8 cellular contexts compared by ENCODE assay signal in genomic region chr9:33080534-33080933, GRCh38. TPM values are rescaled to one million over a fixed set of nuclear protein-coding genes. Genes with fewer than 3 reads are reported as not detected.
DNase-seq lines count a peak whose midpoint lies in the region; ATAC-seq, FAIRE-seq and TF ChIP-seq lines count a peak whose summit lies in the region.

No MANE protein-coding gene starts in this region.

- H3K4me3 ChIP-seq in CD4-positive, CD25-positive, alpha-beta regulatory T cell (ENCODE audit: low read depth, low read length), result peak overlapping the region; percentile 70
- H3K4me3 ChIP-seq in IMR-90 (ENCODE audit: insufficient read depth, low read depth, low read length) (no peak overlapping the region), K562 (no peak overlapping the region)
- H3K4me3 ChIP-seq in naive thymus-derived CD4-positive, alpha-beta T cell (ENCODE audit: low read length), result no peak overlapping the region

- no peak overlapping the region for H3K27ac Mint-ChIP-seq in CD4-positive, CD25-positive, alpha-beta regulatory T cell
- H3K27ac Mint-ChIP-seq in naive thymus-derived CD4-positive, alpha-beta T cell, result peak overlapping the region in 2 of 9 donors; percentile 24 to 43
- no peak overlapping the region for H3K27ac Mint-ChIP-seq in activated T-helper 2 cell treated with anti-CD3 and anti-CD28 coated beads, Interferon-gamma antibody, Interleukin-2, Interleukin-4, amounts not matched to agents 10 μg/mL and 5 μg/mL and 100 μg/mL, durations not matched to agents 14 hours and 24 hours and 36 hours

- no peak overlapping the region for H3K56ac ChIP-seq in IMR-90 (ENCODE audit: extremely low read depth, insufficient read depth, low read length)

- H3K4me2 ChIP-seq in IMR-90 (ENCODE audit: low read depth, low read length), result no peak overlapping the region
- peak overlapping the region; percentile 51; the same call in 1 of the 2 replicates for H3K4me2 ChIP-seq in K562 (ENCODE audit: insufficient read depth, low read length)

- H2BK15ac ChIP-seq in IMR-90 (ENCODE audit: low read depth, low read length), result peak overlapping the region; percentile 39; the same call in 1 of the 3 replicates

- no peak overlapping the region for H3K4me3 Mint-ChIP-seq in CD4-positive, CD25-positive, alpha-beta regulatory T cell
- H3K4me3 Mint-ChIP-seq in naive thymus-derived CD4-positive, alpha-beta T cell, result no peak overlapping the region
- no peak overlapping the region for H3K4me3 Mint-ChIP-seq in activated T-helper 2 cell treated with anti-CD3 and anti-CD28 coated beads, Interferon-gamma antibody, Interleukin-2, Interleukin-4, amounts not matched to agents 10 μg/mL and 5 μg/mL and 100 μg/mL, durations not matched to agents 14 hours and 24 hours and 36 hours (ENCODE audit: low read depth)

- no peak overlapping the region for H3K18ac ChIP-seq in IMR-90 (ENCODE audit: low read depth, low read length)

- H3K4ac ChIP-seq in IMR-90 (ENCODE audit: low read depth, low read length), result peak overlapping the region; percentile 54; the same call in 1 of the 2 replicates

- no peaks in the 10 kb centered on the region; the same call in 1 of the 2 replicates for H3K9me1 ChIP-seq in IMR-90 (ENCODE audit: insufficient read depth, low read length)
- no peaks in the 10 kb centered on the region for H3K9me1 ChIP-seq in K562 (ENCODE audit: control insufficient read depth, insufficient read depth, low read length)

- no peak overlapping the region; the same call in 1 of the 2 replicates for H2BK20ac ChIP-seq in IMR-90 (ENCODE audit: low read depth, low read length)

- TF ChIP-seq CTCF in IMR-90 (conservative IDR thresholded peaks at IDR 0.05; ENCODE audit: low read depth, low read length), result no peak
- no peak for TF ChIP-seq CTCF in K562 (IDR thresholded peaks at IDR 0.05 in 2 of 3, conservative IDR thresholded peaks at IDR 0.05 in 1 of 3; ENCODE audit: insufficient read depth in 2 of 3, low read depth in 1 of 3, low read length in 3 of 3)

- H3K27me3 ChIP-seq in CD4-positive, CD25-positive, alpha-beta regulatory T cell (ENCODE audit: control insufficient read depth, insufficient read depth, low read length), result no peaks in the 10 kb centered on the region
- H3K27me3 ChIP-seq in IMR-90 (ENCODE audit: control insufficient read depth, insufficient read depth, low read length) (no peaks in the 10 kb centered on the region), K562 (ENCODE audit: control insufficient read depth in 2 of 2, insufficient read depth in 2 of 2, low read length in 2 of 2) (no peaks in the 10 kb centered on the region)
- H3K27me3 ChIP-seq in naive thymus-derived CD4-positive, alpha-beta T cell (ENCODE audit: control insufficient read depth in 2 of 2, insufficient read depth in 2 of 2, low read length in 2 of 2), result no peaks in the 10 kb centered on the region

- peak overlapping the region; percentile 27; the same call in 1 of the 2 replicates for H2AK5ac ChIP-seq in IMR-90 (ENCODE audit: low read depth, low read length)

- peak in 1 of 3 donors; percentile 42 for DNase-seq in CD4-positive, CD25-positive, alpha-beta regulatory T cell
- DNase-seq in IMR-90 (no peak), K562 (ENCODE audit: extremely low read depth in 1 of 4, low spot score in 3 of 4) (no peak), ecto neural progenitor cell (ENCODE audit: low spot score) (no peak), nucleus accumbens (lab: John Stamatoyannopoulos, UW) (no peak)
- DNase-seq in naive thymus-derived CD4-positive, alpha-beta T cell, result peak in 2 of 9 donors; percentile 20 to 26
- no peak for DNase-seq in activated T-helper 2 cell treated with anti-CD3 and anti-CD28 coated beads, Interferon-gamma antibody, Interleukin-2, Interleukin-4, amounts not matched to agents 10 μg/mL and 5 μg/mL and 100 μg/mL, durations not matched to agents 14 hours and 24 hours and 36 hours (ENCODE audit: low spot score)

- no peak overlapping the region for H2BK5ac ChIP-seq in IMR-90 (ENCODE audit: low read depth, low read length, poor library complexity, severe bottlenecking)

- H3K9ac ChIP-seq in IMR-90 (ENCODE audit: low read depth, low read length) (no peak overlapping the region), K562 (ENCODE audit: insufficient read depth in 1 of 2, low read depth in 2 of 2, low read length in 2 of 2) (peak overlapping the region in 1 of 2 experiments; percentile 38; a peak in 1 of 4 replicates)

- intact Hi-C loops in IMR-90 (cut with micrococcal nuclease), result no loop called here
- intact Hi-C loops in K562 (cut with micrococcal nuclease), result no loop called here
- intact Hi-C loops in naive thymus-derived CD4-positive, alpha-beta T cell (cut with micrococcal nuclease), result loop anchor here in 1 of 2 donors (2.0 to 5.0 kb wide), 3 partner anchors 37 to 86 kb away; partner anchors contain the start of gene B4GALT1
- intact Hi-C loops in activated T-helper 2 cell treated with anti-CD3 and anti-CD28 coated beads, Interferon-gamma antibody, Interleukin-2, Interleukin-4, amounts not matched to agents 10 μg/mL and 5 μg/mL and 100 μg/mL, durations not matched to agents 14 hours and 24 hours and 36 hours (cut with micrococcal nuclease), result loop anchor here (2.0 kb wide), 1 partner anchor 36 kb away; no protein-coding TSS in a partner anchor

- CTCF ChIA-PET in IMR-90 (lab: Yijun Ruan, JAX) (interaction anchor here (0.6 to 0.9 kb wide), 2 partner anchors 146 kb away, joined by 3 read pairs; no protein-coding TSS in a partner anchor), K562 (lab: Yijun Ruan, JAX; ENCODE audit: low intra/inter-chr PET ratio) (interaction anchor here (1.3 to 5.1 kb wide), 2 partner anchors 99 to 145 kb away, joined by 8 to 42 read pairs; no protein-coding TSS in a partner anchor)
- CTCF ChIA-PET in naive thymus-derived CD4-positive, alpha-beta T cell (lab: Charles Lee), result interaction anchor here (0.5 to 2.0 kb wide), 6 partner anchors 80 to 231 kb away, joined by 3 to 18 read pairs (median 4); no protein-coding TSS in a partner anchor

- FAIRE-seq in K562 (lab: Jason Lieb, UNC), result no peak

- peak overlapping the region; percentile 70 for H2AFZ ChIP-seq in IMR-90 (replicated peaks; ENCODE audit: low read length, poor library complexity)
- peak overlapping the region; percentile 92 for H2AFZ ChIP-seq in K562 (ENCODE audit: low read depth, low read length)

- no CpG with 5 or more reads among the region's 6 CpGs for WGBS in IMR-90 (ENCODE audit: extremely low coverage in 2 of 2, insufficient read length in 1 of 2), 2 experiments
- 36% methylated on average over 6 of the region's 6 CpGs for WGBS in K562 (ENCODE audit: insufficient coverage, low coverage, missing lambda C conversion rate)

- peaks cover 18 to 36% (median 25%) of the 10 kb centered on the region in 4 donors for H3K4me1 Mint-ChIP-seq in CD4-positive, CD25-positive, alpha-beta regulatory T cell
- H3K4me1 Mint-ChIP-seq in naive thymus-derived CD4-positive, alpha-beta T cell, result peaks cover 23 to 40% (median 30%) of the 10 kb centered on the region in 7 donors
- H3K4me1 Mint-ChIP-seq in activated T-helper 2 cell treated with anti-CD3 and anti-CD28 coated beads, Interferon-gamma antibody, Interleukin-2, Interleukin-4, amounts not matched to agents 10 μg/mL and 5 μg/mL and 100 μg/mL, durations not matched to agents 14 hours and 24 hours and 36 hours (ENCODE audit: low read depth), result peaks cover 36% of the 10 kb centered on the region

- 0 out of 2 replicates have a peak overlapping the region, but pooled peaks have one; percentile 43 for H3K14ac ChIP-seq in IMR-90 (replicated peaks; ENCODE audit: low read depth, low read length)

- no peak overlapping the region for H2AK9ac ChIP-seq in IMR-90 (replicated peaks; ENCODE audit: low read depth, low read length, poor library complexity)

- H3K79me2 ChIP-seq in K562 (ENCODE audit: control insufficient read depth, insufficient read depth, low read length), result peaks cover 11% of the 10 kb centered on the region

- no peak overlapping the region for H2BK120ac ChIP-seq in IMR-90 (ENCODE audit: low read depth, low read length)

- H3K27me3 Mint-ChIP-seq in CD4-positive, CD25-positive, alpha-beta regulatory T cell, result no peaks in the 10 kb centered on the region
- no peaks in the 10 kb centered on the region for H3K27me3 Mint-ChIP-seq in naive thymus-derived CD4-positive, alpha-beta T cell
- no peaks in the 10 kb centered on the region for H3K27me3 Mint-ChIP-seq in activated T-helper 2 cell treated with anti-CD3 and anti-CD28 coated beads, Interferon-gamma antibody, Interleukin-2, Interleukin-4, amounts not matched to agents 10 μg/mL and 5 μg/mL and 100 μg/mL, durations not matched to agents 14 hours and 24 hours and 36 hours (ENCODE audit: low read depth)

- H4K8ac ChIP-seq in IMR-90 (ENCODE audit: low read depth in 2 of 2, low read length in 2 of 2), result peak overlapping the region; percentile 41 to 71; a peak in 1 of 4 replicates

- H3K36me3 Mint-ChIP-seq in CD4-positive, CD25-positive, alpha-beta regulatory T cell, result peaks cover under 1% of the 10 kb centered on the region
- peaks cover 0 to 5% (median under 1%) of the 10 kb centered on the region in 5 donors for H3K36me3 Mint-ChIP-seq in naive thymus-derived CD4-positive, alpha-beta T cell
- H3K36me3 Mint-ChIP-seq in activated T-helper 2 cell treated with anti-CD3 and anti-CD28 coated beads, Interferon-gamma antibody, Interleukin-2, Interleukin-4, amounts not matched to agents 10 μg/mL and 5 μg/mL and 100 μg/mL, durations not matched to agents 14 hours and 24 hours and 36 hours (ENCODE audit: low read depth), result peaks cover 5% of the 10 kb centered on the region

- no peak for TF ChIP-seq POLR2A in IMR-90 (IDR thresholded peaks at IDR 0.05; ENCODE audit: low read depth, low read length)
- TF ChIP-seq POLR2A in K562 (conservative IDR thresholded peaks at IDR 0.05), result no peak

- no peak for ATAC-seq in CD4-positive, CD25-positive, alpha-beta regulatory T cell (ENCODE audit: low read depth in 2 of 2)
- ATAC-seq in IMR-90 (ENCODE audit: low read depth) (no peak), K562 (no peak), GM21447 (IDR thresholded peaks at IDR 0.05; ENCODE audit: unreplicated experiment) (no peak)
- ATAC-seq in naive thymus-derived CD4-positive, alpha-beta T cell, result no peak

- no peak for TF ChIP-seq EP300 in K562 (IDR thresholded peaks at IDR 0.05; ENCODE audit: low read length)

- BruUV-seq in IMR-90 (replicated peaks; lab: Mats Ljungman, UMichigan) (no TSS peak), K562 (replicated peaks; lab: Mats Ljungman, UMichigan) (no TSS peak)

- H4K20me1 ChIP-seq in IMR-90 (ENCODE audit: insufficient read depth, low read length), result no peaks in the 10 kb centered on the region
- H4K20me1 ChIP-seq in K562 (replicated peaks; ENCODE audit: control insufficient read depth, insufficient read depth, low read length), result no peaks in the 10 kb centered on the region

- H3K27ac ChIP-seq in CD4-positive, CD25-positive, alpha-beta regulatory T cell (ENCODE audit: insufficient read depth, low read length, poor library complexity, severe bottlenecking), result no peak overlapping the region
- H3K27ac ChIP-seq in IMR-90 (ENCODE audit: insufficient read depth, low read length) (no peak overlapping the region), K562 (ENCODE audit: extremely low read depth, low read depth, low read length) (no peak overlapping the region)
- peak overlapping the region; percentile 57 for H3K27ac ChIP-seq in naive thymus-derived CD4-positive, alpha-beta T cell (ENCODE audit: low read depth, low read length)

- no peak overlapping the region for H4K91ac ChIP-seq in IMR-90 (ENCODE audit: insufficient read depth, low read depth, low read length)

- no peaks in the 10 kb centered on the region for H3K9me3 Mint-ChIP-seq in CD4-positive, CD25-positive, alpha-beta regulatory T cell
- H3K9me3 Mint-ChIP-seq in naive thymus-derived CD4-positive, alpha-beta T cell, result peaks cover 0 to 8% (median 0%) of the 10 kb centered on the region in 11 donors
- no peaks in the 10 kb centered on the region for H3K9me3 Mint-ChIP-seq in activated T-helper 2 cell treated with anti-CD3 and anti-CD28 coated beads, Interferon-gamma antibody, Interleukin-2, Interleukin-4, amounts not matched to agents 10 μg/mL and 5 μg/mL and 100 μg/mL, durations not matched to agents 14 hours and 24 hours and 36 hours

- H3K36me3 ChIP-seq in CD4-positive, CD25-positive, alpha-beta regulatory T cell (ENCODE audit: control insufficient read depth, insufficient read depth, low read length), result no peaks in the 10 kb centered on the region
- H3K36me3 ChIP-seq in IMR-90 (ENCODE audit: control insufficient read depth, insufficient read depth, low read length) (no peaks in the 10 kb centered on the region), K562 (ENCODE audit: control insufficient read depth, insufficient read depth, low read length) (no peaks in the 10 kb centered on the region)
- no peaks in the 10 kb centered on the region for H3K36me3 ChIP-seq in naive thymus-derived CD4-positive, alpha-beta T cell (ENCODE audit: control insufficient read depth in 2 of 3, insufficient read depth in 3 of 3, low read length in 3 of 3)

- in situ Hi-C loops in IMR-90 (cut with MboI; ENCODE audit: low sequenced_read_pairs) (loop anchor here (5.0 kb wide), 2 partner anchors 87 to 147 kb away; partner anchors contain the start of gene B4GALT1), K562 (cut with MboI) (loop anchor here (5.0 kb wide), 1 partner anchor 147 kb away; no protein-coding TSS in a partner anchor)

- H4K5ac ChIP-seq in IMR-90 (ENCODE audit: low read depth, low read length), result peak overlapping the region; percentile 26; the same call in 1 of the 2 replicates

- TF ChIP-seq RAD21 in IMR-90 (IDR thresholded peaks at IDR 0.05; ENCODE audit: low read length) (no peak), K562 (CRISPR knock-in tag; conservative IDR thresholded peaks at IDR 0.05 in 1 of 2, IDR thresholded peaks at IDR 0.05 in 1 of 2) (no peak)

- H3K79me1 ChIP-seq in IMR-90 (ENCODE audit: low read depth in 1 of 2, low read length in 2 of 2), result peaks cover 0 to 7% of the 10 kb centered on the region in 2 experiments; a peak in 2 of 4 replicates

- H3K9me3 ChIP-seq in CD4-positive, CD25-positive, alpha-beta regulatory T cell (ENCODE audit: control insufficient read depth in 2 of 2, low read length in 2 of 2), result no peaks in the 10 kb centered on the region
- H3K9me3 ChIP-seq in IMR-90 (ENCODE audit: control insufficient read depth, insufficient read depth, low read length), result no peaks in the 10 kb centered on the region
- no peaks in the 10 kb centered on the region for H3K9me3 ChIP-seq in K562 (replicated peaks; ENCODE audit: control insufficient read depth, insufficient read depth, low read depth, low read length)
- no peaks in the 10 kb centered on the region for H3K9me3 ChIP-seq in naive thymus-derived CD4-positive, alpha-beta T cell (ENCODE audit: control insufficient read depth in 2 of 3, low read length in 3 of 3)

- H3K23ac ChIP-seq in IMR-90 (ENCODE audit: low read depth, low read length), result no peak overlapping the region

- dilution Hi-C loops in IMR-90 (cut with HindIII; ENCODE audit: low sequenced_read_pairs, unreplicated experiment), result no loop called here

- POLR2A ChIA-PET in IMR-90 (lab: Charles Lee; ENCODE audit: unreplicated experiment), result no interaction called here
- POLR2A ChIA-PET in K562 (lab: Yijun Ruan, JAX), result interaction anchor here (0.6 to 0.7 kb wide), 2 partner anchors 56 to 127 kb away, joined by 3 read pairs; no protein-coding TSS in a partner anchor
- POLR2A ChIA-PET in naive thymus-derived CD4-positive, alpha-beta T cell (lab: Charles Lee), result interaction anchor here (2.4 kb wide), 1 partner anchor 87 kb away, joined by 7 read pairs; the partner anchor contains the start of gene B4GALT1

- H3K4me1 ChIP-seq in CD4-positive, CD25-positive, alpha-beta regulatory T cell (ENCODE audit: control insufficient read depth, insufficient read depth, low read length, poor library complexity, severe bottlenecking), result peaks cover 31% of the 10 kb centered on the region
- H3K4me1 ChIP-seq in IMR-90 (ENCODE audit: control insufficient read depth, insufficient read depth, low read length) (no peaks in the 10 kb centered on the region), K562 (replicated peaks in 1 of 2; ENCODE audit: control insufficient read depth in 2 of 2, insufficient read depth in 2 of 2, low read length in 2 of 2) (peaks cover 0 to 6% of the 10 kb centered on the region in 2 experiments; a peak in 3 of 5 replicates)
- H3K4me1 ChIP-seq in naive thymus-derived CD4-positive, alpha-beta T cell (ENCODE audit: control insufficient read depth in 2 of 2, insufficient read depth in 2 of 2, low read length in 2 of 2), result peaks cover 26 to 33% of the 10 kb centered on the region in 2 donors

RNA-seq across cellular contexts. Expression of gene SMU1, which starts 4.1 kb away (rescaled TPM):
- 22.7 TPM for total RNA-seq in CD4-positive, CD25-positive, alpha-beta regulatory T cell
- 10 to 100 TPM; 23.7 to 27.9 (median 24.9) TPM for polyA plus RNA-seq in CD4-positive, CD25-positive, alpha-beta regulatory T cell
- 36.0 and 37.8 TPM in 2 replicates for total RNA-seq in IMR-90 (2012; rRNA removed)
- 8.6 and 11.1 TPM in 2 replicates for polyA plus RNA-seq in IMR-90 (2012; rRNA removed)
- polyA plus RNA-seq in IMR-90 (2012; cell fraction: cytosol; rRNA removed), result 3.0 and 4.1 TPM in 2 replicates
- polyA plus RNA-seq in IMR-90 (2012; cell fraction: nucleus; rRNA removed; ENCODE audit: low replicate concordance), result 1.4 and 6.1 TPM in 2 replicates
- total RNA-seq in K562 (2011; cell fraction: chromatin; rRNA removed; ENCODE audit: low replicate concordance), result 8.0 and 11.2 TPM in 2 replicates
- 5.5 and 6.1 TPM in 2 replicates for total RNA-seq in K562 (2011; cell fraction: nucleolus; rRNA removed)
- 10.1 and 13.2 TPM in 2 replicates for total RNA-seq in K562 (2011; cell fraction: nucleoplasm; rRNA removed)
- total RNA-seq in K562 (2014; rRNA removed), result 16.0 and 17.0 TPM in 2 replicates
- total RNA-seq in K562 (2014; rRNA removed; fragmentation: Illumina TruSeq; extraction: Trizol), result 33.4 and 35.9 TPM in 2 replicates
- 27.6 and 28.2 TPM in 2 replicates for total RNA-seq in K562 (2015; rRNA removed; fragmentation: Illumina TruSeq; extraction: Trizol)
- total RNA-seq in K562 (2021), result 19.1 and 21.7 TPM in 2 replicates
- 15.3 and 20.7 TPM in 2 replicates for polyA plus RNA-seq in K562 (2011; rRNA removed)
- polyA plus RNA-seq in K562 (2011; cell fraction: cytosol; rRNA removed), result 6.5 and 9.6 TPM in 2 replicates
- 3.6 and 4.4 TPM in 2 replicates for polyA plus RNA-seq in K562 (2011; cell fraction: nucleus; rRNA removed)
- polyA plus RNA-seq in K562 (2012), result 7.4 and 14.3 TPM in 2 replicates
- 16.6 and 17.9 TPM in 2 replicates for polyA plus RNA-seq in K562 (2014; fragmentation: Illumina TruSeq; extraction: Trizol)
- 10 to 100 TPM; 20.5 to 23.9 TPM for polyA plus RNA-seq in K562 (2014; fragmentation: Nextera tagmentation; extraction: Ambion mirVana)
- 13.2 and 15.0 TPM in 2 replicates for polyA plus RNA-seq in K562 (2014; rRNA removed)
- 33.3 and 40.4 TPM in 2 replicates for polyA minus RNA-seq in K562 (2011; rRNA and poly(A)+ RNA removed)
- polyA minus RNA-seq in K562 (2011; cell fraction: cytosol; rRNA and poly(A)+ RNA removed), result 10.6 and 16.2 TPM in 2 replicates
- polyA minus RNA-seq in K562 (2011; cell fraction: nucleus; rRNA and poly(A)+ RNA removed), result 3.2 and 6.1 TPM in 2 replicates
- total RNA-seq in naive thymus-derived CD4-positive, alpha-beta T cell, result 10 to 100 TPM; 22.3 to 32.9 (median 25.6) TPM
- polyA plus RNA-seq in naive thymus-derived CD4-positive, alpha-beta T cell, result 10 to 100 TPM; 26.4 to 30.0 TPM
- 27.6 and 28.3 TPM in 2 replicates for total RNA-seq in activated T-helper 2 cell treated with anti-CD3 and anti-CD28 coated beads, Interferon-gamma antibody, Interleukin-2, Interleukin-4, amounts not matched to agents 10 μg/mL and 5 μg/mL and 100 μg/mL, durations not matched to agents 14 hours and 24 hours and 36 hours

RNA-seq across cellular contexts. Expression of gene DNAJA1, which starts 55.5 kb away (rescaled TPM):
- 214 TPM for total RNA-seq in CD4-positive, CD25-positive, alpha-beta regulatory T cell
- polyA plus RNA-seq in CD4-positive, CD25-positive, alpha-beta regulatory T cell, result 100 to 1,000 TPM in 2 of 4 donors, 10 to 100 TPM in 2; 82.4 to 106 (median 99.1) TPM
- total RNA-seq in IMR-90 (2012; rRNA removed) (59.5 and 109 TPM in 2 replicates), K562 (2014; rRNA removed) (105 and 109 TPM in 2 replicates), K562 (2014; rRNA removed; fragmentation: Illumina TruSeq; extraction: Trizol) (175 and 189 TPM in 2 replicates), K562 (2015; rRNA removed; fragmentation: Illumina TruSeq; extraction: Trizol) (192 and 194 TPM in 2 replicates), K562 (2021) (137 and 138 TPM in 2 replicates)
- polyA plus RNA-seq in IMR-90 (2012; rRNA removed) (103 and 118 TPM in 2 replicates), K562 (2011; rRNA removed) (170 and 197 TPM in 2 replicates), K562 (2014; fragmentation: Illumina TruSeq; extraction: Trizol) (175 and 213 TPM in 2 replicates), K562 (2014; fragmentation: Nextera tagmentation; extraction: Ambion mirVana) (100 to 1,000 TPM; 164 to 359 TPM), K562 (2014; rRNA removed) (161 and 171 TPM in 2 replicates)
- polyA plus RNA-seq in IMR-90 (2012; cell fraction: cytosol; rRNA removed), result 19.8 and 46.7 TPM in 2 replicates
- polyA plus RNA-seq in IMR-90 (2012; cell fraction: nucleus; rRNA removed; ENCODE audit: low replicate concordance), result 6.2 and 51.4 TPM in 2 replicates
- 20.1 and 36.0 TPM in 2 replicates for total RNA-seq in K562 (2011; cell fraction: chromatin; rRNA removed; ENCODE audit: low replicate concordance)
- 20.0 and 23.6 TPM in 2 replicates for total RNA-seq in K562 (2011; cell fraction: nucleolus; rRNA removed)
- 25.0 and 35.3 TPM in 2 replicates for total RNA-seq in K562 (2011; cell fraction: nucleoplasm; rRNA removed)
- polyA plus RNA-seq in K562 (2011; cell fraction: cytosol; rRNA removed), result 36.7 and 57.5 TPM in 2 replicates
- polyA plus RNA-seq in K562 (2011; cell fraction: nucleus; rRNA removed), result 29.8 and 37.5 TPM in 2 replicates
- 79.7 and 168 TPM in 2 replicates for polyA plus RNA-seq in K562 (2012)
- 157 and 185 TPM in 2 replicates for polyA minus RNA-seq in K562 (2011; rRNA and poly(A)+ RNA removed)
- 58.8 and 127 TPM in 2 replicates for polyA minus RNA-seq in K562 (2011; cell fraction: cytosol; rRNA and poly(A)+ RNA removed)
- 11.3 and 22.5 TPM in 2 replicates for polyA minus RNA-seq in K562 (2011; cell fraction: nucleus; rRNA and poly(A)+ RNA removed)
- 100 to 1,000 TPM in 3 of 5 experiments, 10 to 100 TPM in 2; 66.8 to 204 (median 119) TPM for total RNA-seq in naive thymus-derived CD4-positive, alpha-beta T cell
- polyA plus RNA-seq in naive thymus-derived CD4-positive, alpha-beta T cell, result 100 to 1,000 TPM in 1 of 2 donors, 10 to 100 TPM in 1; 77.3 to 116 TPM
- 257 and 259 TPM in 2 replicates for total RNA-seq in activated T-helper 2 cell treated with anti-CD3 and anti-CD28 coated beads, Interferon-gamma antibody, Interleukin-2, Interleukin-4, amounts not matched to agents 10 μg/mL and 5 μg/mL and 100 μg/mL, durations not matched to agents 14 hours and 24 hours and 36 hours
